In the genomic region with DNA sequence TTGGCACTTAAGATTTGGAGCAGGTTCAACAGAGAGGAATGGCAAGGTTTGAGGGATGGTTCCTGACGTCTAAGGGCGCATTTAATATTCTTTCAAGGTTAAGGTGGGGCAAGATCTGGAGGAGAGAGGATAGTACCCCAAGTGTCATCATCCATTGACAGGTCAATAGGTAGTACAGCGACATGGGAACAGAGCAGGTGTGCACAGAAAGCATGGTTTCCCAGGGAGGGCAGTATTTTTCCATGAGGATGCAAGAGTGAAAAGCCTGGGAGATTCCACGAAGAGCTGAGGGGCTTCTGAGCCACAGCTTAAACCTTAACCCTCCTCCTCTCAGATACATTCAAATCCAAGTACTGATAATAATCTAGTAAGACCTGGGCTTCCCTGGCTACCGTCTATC, we compare ENCODE assay signal across 11 cellular contexts. TPM values are rescaled to one million over a fixed set of nuclear protein-coding genes. Genes with fewer than 3 reads are reported as not detected.
A peak's percentile ranks its signal among the peaks of the same experiment; 100 is the strongest.
DNase-seq lines count a peak whose midpoint lies in the region; ATAC-seq, FAIRE-seq and TF ChIP-seq lines count a peak whose summit lies in the region.
"Had no signal": no experiment of that assay in that cellular context is flagged by ENCODE, and none has a peak within 500 bp of the region (broad histone marks: within the 10 kb centered on the region; RNA-seq: fewer than 3 reads in every experiment).

No MANE protein-coding gene starts in this region.

- POLR2A ChIA-PET in CD8-positive, alpha-beta T cell (lab: Charles Lee): interaction anchor here (0.9 to 1.3 kb wide), 2 partner anchors 10 to 29 kb away, joined by 3 to 5 read pairs; no protein-coding TSS in a partner anchor
- POLR2A ChIA-PET in PC-9 (lab: Charles Lee; ENCODE audit: unreplicated experiment): no interaction called here

- H4K20me1 ChIP-seq in SU-DHL-6 (ENCODE audit: low read depth, low read length) (no peaks in the 10 kb centered on the region), PC-9 (ENCODE audit: insufficient read depth) (no peaks in the 10 kb centered on the region)

- H3K27me3 ChIP-seq in CD8-positive, alpha-beta T cell (ENCODE audit: insufficient read depth, low read length): no peaks in the 10 kb centered on the region
- H3K27me3 ChIP-seq in SU-DHL-6 (ENCODE audit: low read length) (no peaks in the 10 kb centered on the region), esophagus muscularis mucosa (no peaks in the 10 kb centered on the region), pancreas (no peaks in the 10 kb centered on the region), PC-9 (ENCODE audit: insufficient read depth, low read depth) (peaks cover 35% of the 10 kb centered on the region), small intestine (ENCODE audit: control insufficient read depth in 2 of 2, insufficient read depth in 2 of 2, low read length in 2 of 2) (no peaks in the 10 kb centered on the region)
- H3K27me3 ChIP-seq: MG63 had no signal

- ATAC-seq in CD8-positive, alpha-beta T cell: no peak
- peak; percentile 9 to 65 (median 36) for ATAC-seq in pancreas

- peak overlapping the region; percentile 86 for H3K4me3 Mint-ChIP-seq in CD8-positive, alpha-beta T cell

- no TSS peak for BruUV-seq in PC-9 (replicated peaks; lab: Mats Ljungman, UMichigan)

- peak overlapping the region; percentile 79 for H3K4me3 ChIP-seq in CD8-positive, alpha-beta T cell (ENCODE audit: low read depth, low read length)
- peak overlapping the region; percentile 41 for H3K4me3 ChIP-seq in SU-DHL-6 (ENCODE audit: insufficient read depth, low read length, poor library complexity, severe bottlenecking)
- peak overlapping the region; percentile 56 to 58 (median 56) for H3K4me3 ChIP-seq in esophagus muscularis mucosa
- H3K4me3 ChIP-seq in pancreas: peak overlapping the region; percentile 16 to 66 (median 46)
- H3K4me3 ChIP-seq in PC-9: no peak overlapping the region
- no peak overlapping the region for H3K4me3 ChIP-seq in small intestine (ENCODE audit: low read depth in 1 of 2, low read length in 2 of 2)
- H3K4me3 ChIP-seq: MG63 had no signal

- H3K9me3 ChIP-seq in CD8-positive, alpha-beta T cell (ENCODE audit: low read length): no peaks in the 10 kb centered on the region
- H3K9me3 ChIP-seq in SU-DHL-6 (ENCODE audit: insufficient read depth, low read length) (no peaks in the 10 kb centered on the region), esophagus muscularis mucosa (no peaks in the 10 kb centered on the region), pancreas (no peaks in the 10 kb centered on the region), PC-9 (ENCODE audit: insufficient read depth, low read depth) (no peaks in the 10 kb centered on the region), small intestine (ENCODE audit: control insufficient read depth, low read depth) (no peaks in the 10 kb centered on the region)
- H3K9me3 ChIP-seq: MG63 had no signal

- TF ChIP-seq EP300 in esophagus muscularis mucosa (IDR thresholded peaks at IDR 0.05): no peak

- H3K9me2 ChIP-seq in SU-DHL-6 (replicated peaks; ENCODE audit: insufficient read depth, low read length): no peaks in the 10 kb centered on the region
- no peaks in the 10 kb centered on the region for H3K9me2 ChIP-seq in PC-9 (ENCODE audit: insufficient read depth)

- H2AFZ ChIP-seq in SU-DHL-6 (ENCODE audit: low read depth, low read length, severe bottlenecking): no peak overlapping the region
- no peak overlapping the region for H2AFZ ChIP-seq in PC-9

- no peak overlapping the region for H3K27ac Mint-ChIP-seq in CD8-positive, alpha-beta T cell

- FAIRE-seq in pancreas (lab: Jason Lieb, UNC) (no peak), small intestine (lab: Jason Lieb, UNC) (no peak)

- TF ChIP-seq CTCF in CD8-positive, alpha-beta T cell (IDR thresholded peaks at IDR 0.05): no peak
- TF ChIP-seq CTCF in SU-DHL-6 (IDR thresholded peaks at IDR 0.05; ENCODE audit: insufficient read depth, low read length, poor library complexity, severe bottlenecking) (no peak), esophagus muscularis mucosa (IDR thresholded peaks at IDR 0.05) (no peak), pancreas (IDR thresholded peaks at IDR 0.05) (no peak), PC-9 (conservative IDR thresholded peaks at IDR 0.05) (no peak)

- 0 out of 2 replicates have a peak overlapping the region, but pooled peaks have one; percentile 46 for H3K9ac ChIP-seq in SU-DHL-6 (ENCODE audit: low read length)

- peaks cover 13% of the 10 kb centered on the region for H3K27me3 Mint-ChIP-seq in CD8-positive, alpha-beta T cell (ENCODE audit: low read depth)

- H3K27ac ChIP-seq in CD8-positive, alpha-beta T cell (ENCODE audit: low read depth, low read length): no peak overlapping the region
- no peak overlapping the region for H3K27ac ChIP-seq in SU-DHL-6 (ENCODE audit: low read depth, low read length)
- H3K27ac ChIP-seq in esophagus muscularis mucosa (replicated peaks in 1 of 4): peak overlapping the region; percentile 22 to 65 (median 48)
- peak overlapping the region in 2 of 4 donors; percentile 24 to 63 for H3K27ac ChIP-seq in pancreas
- no peak overlapping the region for H3K27ac ChIP-seq in PC-9
- H3K27ac ChIP-seq in small intestine (ENCODE audit: low read depth in 1 of 2, low read length in 1 of 2): no peak overlapping the region

- peaks cover 25% of the 10 kb centered on the region for H3K4me1 Mint-ChIP-seq in CD8-positive, alpha-beta T cell (ENCODE audit: low read depth)

- H3K36me3 Mint-ChIP-seq in CD8-positive, alpha-beta T cell: peaks cover 7% of the 10 kb centered on the region

- 72% methylated on average over 5 of the region's 5 CpGs for WGBS in esophagus muscularis mucosa
- 39 to 55% methylated on average over 5 of the region's 5 CpGs for WGBS in pancreas, 2 donors
- 73 to 86% (median 80%) methylated on average over 5 of the region's 5 CpGs for WGBS in small intestine, 3 donors

- intact Hi-C loops in CD8-positive, alpha-beta T cell (cut with DNase I, micrococcal nuclease): loop anchor here (1.0 to 10.0 kb wide), 5 partner anchors 10 to 170 kb away; partner anchors contain the start of genes ILKAP (in 2 of the 2), SCLY (in 2 of the 2) and HES6 (in 1 of the 2)
- intact Hi-C loops in esophagus muscularis mucosa (cut with DNase I) (no loop called here), pancreas (cut with DNase I) (no loop called here), PC-9 (cut with micrococcal nuclease; ENCODE audit: unreplicated experiment) (no loop called here)

- H3K79me2 ChIP-seq in SU-DHL-6 (ENCODE audit: insufficient read depth, low read length) (no peaks in the 10 kb centered on the region), PC-9 (ENCODE audit: low read depth) (no peaks in the 10 kb centered on the region)

- DNase-seq in CD8-positive, alpha-beta T cell: no peak
- DNase-seq in esophagus muscularis mucosa (ENCODE audit: extremely low spot score) (no peak), pancreas (peak in 1 of 6 donors; percentile 64), PC-9 (no peak), ecto neural progenitor cell (ENCODE audit: low spot score) (no peak), SK-N-DZ (ENCODE audit: low spot score) (no peak), small intestine (no peak)
- DNase-seq: activated gamma-delta T cell treated with Interleukin-2 at 50 U/mL for 16 hours, MG63, NCI-H526 treated with DMSO at 0.1 percent for 48 hours had no signal

- peaks cover 20% of the 10 kb centered on the region for H3K4me1 ChIP-seq in CD8-positive, alpha-beta T cell (ENCODE audit: insufficient read depth, low read length)
- H3K4me1 ChIP-seq in esophagus muscularis mucosa (peaks cover 0 to 53% (median 46%) of the 10 kb centered on the region in 4 donors), pancreas (peaks cover 0 to 9% (median 0%) of the 10 kb centered on the region in 3 donors), PC-9 (replicated peaks; ENCODE audit: insufficient read depth) (no peaks in the 10 kb centered on the region; the same call in 1 of the 2 replicates), small intestine (ENCODE audit: control insufficient read depth in 2 of 2, insufficient read depth in 1 of 2, low read depth in 1 of 2, low read length in 1 of 2) (no peaks in the 10 kb centered on the region)

- H3K4me2 ChIP-seq in SU-DHL-6 (ENCODE audit: low read depth, low read length, poor library complexity, severe bottlenecking) (peak overlapping the region; percentile 53), PC-9 (no peak overlapping the region)

- H3K36me3 ChIP-seq in CD8-positive, alpha-beta T cell (ENCODE audit: insufficient read depth, low read length): no peaks in the 10 kb centered on the region
- H3K36me3 ChIP-seq in SU-DHL-6 (ENCODE audit: low read length) (no peaks in the 10 kb centered on the region), esophagus muscularis mucosa (peaks cover 0 to 3% (median 0%) of the 10 kb centered on the region in 4 donors), pancreas (no peaks in the 10 kb centered on the region), PC-9 (ENCODE audit: low read depth) (no peaks in the 10 kb centered on the region), small intestine (ENCODE audit: control insufficient read depth in 2 of 2, insufficient read depth in 2 of 2, low read length in 2 of 2) (no peaks in the 10 kb centered on the region)
- H3K36me3 ChIP-seq: MG63 had no signal

- CTCF ChIA-PET in CD8-positive, alpha-beta T cell (lab: Charles Lee): interaction anchor here (0.9 kb wide), 1 partner anchor 179 kb away, joined by 3 read pairs; no protein-coding TSS in a partner anchor
- CTCF ChIA-PET in PC-9 (lab: Charles Lee): no interaction called here

- H3K9me3 Mint-ChIP-seq in CD8-positive, alpha-beta T cell: no peaks in the 10 kb centered on the region

- no peaks in the 10 kb centered on the region for H3F3A ChIP-seq in SU-DHL-6 (ENCODE audit: insufficient read depth)
- H3F3A ChIP-seq in PC-9 (ENCODE audit: insufficient read depth, low read depth): no peaks in the 10 kb centered on the region

- no peak for TF ChIP-seq POLR2A in esophagus muscularis mucosa (IDR thresholded peaks at IDR 0.05; ENCODE audit: low read depth)

RNA-seq across cellular contexts. Expression of gene HES6, which starts 9.1 kb away (rescaled TPM):
- total RNA-seq in CD8-positive, alpha-beta T cell: 1 to 10 TPM in 1 of 2 experiments, under 1 TPM in 1; 0.98 to 1.5 TPM
- total RNA-seq in esophagus muscularis mucosa: 10 to 100 TPM; 10.2 to 17.0 (median 11.2) TPM
- total RNA-seq in pancreas: 10 to 100 TPM in 4 of 6 donors, 1 to 10 TPM in 2; 4.9 to 18.9 (median 16.0) TPM
- 10 to 100 TPM; 11.1 to 22.7 TPM for polyA plus RNA-seq in pancreas
- total RNA-seq in PC-9 (2021): 8.4 and 14.3 TPM in 2 replicates
- 218 and 334 TPM in 2 replicates for polyA plus RNA-seq in SK-N-DZ (2014; cell fraction: cytosol; rRNA removed)
- polyA plus RNA-seq in SK-N-DZ (2014; cell fraction: nucleus; rRNA removed): 858 and 888 TPM in 2 replicates
- polyA plus RNA-seq in small intestine: 10 to 100 TPM; 25.4 to 94.3 (median 33.5) TPM

RNA-seq across cellular contexts. Expression of gene ILKAP, which starts 27.2 kb away (rescaled TPM):
- 100 to 1,000 TPM; 133 to 144 TPM for total RNA-seq in CD8-positive, alpha-beta T cell
- 10 to 100 TPM; 27.3 to 36.0 (median 34.3) TPM for total RNA-seq in esophagus muscularis mucosa
- 10 to 100 TPM; 14.0 to 25.5 (median 19.3) TPM for total RNA-seq in pancreas
- 10 to 100 TPM; 62.8 to 91.6 TPM for polyA plus RNA-seq in pancreas
- 55.6 and 65.2 TPM in 2 replicates for total RNA-seq in PC-9 (2021)
- 35.3 and 40.2 TPM in 2 replicates for polyA plus RNA-seq in SK-N-DZ (2014; cell fraction: cytosol; rRNA removed)
- 75.5 and 77.4 TPM in 2 replicates for polyA plus RNA-seq in SK-N-DZ (2014; cell fraction: nucleus; rRNA removed)
- 10 to 100 TPM; 37.6 to 66.0 (median 54.0) TPM for polyA plus RNA-seq in small intestine

RNA-seq across cellular contexts. Expression of gene PER2, which starts 57.7 kb away (rescaled TPM):
- total RNA-seq in CD8-positive, alpha-beta T cell: 10 to 100 TPM; 43.9 to 45.7 TPM
- 10 to 100 TPM in 3 of 4 donors, 1 to 10 TPM in 1; 9.1 to 13.1 (median 11.1) TPM for total RNA-seq in esophagus muscularis mucosa
- total RNA-seq in pancreas: 10 to 100 TPM in 2 of 6 donors, 1 to 10 TPM in 4; 7.8 to 11.7 (median 9.3) TPM
- 10 to 100 TPM in 1 of 2 donors, 1 to 10 TPM in 1; 6.9 to 12.2 TPM for polyA plus RNA-seq in pancreas
- total RNA-seq in PC-9 (2021): 18.9 and 22.9 TPM in 2 replicates
- 0.90 and 1.0 TPM in 2 replicates for polyA plus RNA-seq in SK-N-DZ (2014; cell fraction: cytosol; rRNA removed)
- polyA plus RNA-seq in SK-N-DZ (2014; cell fraction: nucleus; rRNA removed): 0.71 and 3.6 TPM in 2 replicates
- 1 to 10 TPM; 2.2 to 5.6 (median 2.7) TPM for polyA plus RNA-seq in small intestine

Comparison
In these comparisons a context has a peak if more than half of its experiments do, and no peak if none do; other contexts are left out.
1. H3K27ac ChIP-seq: peak in esophagus muscularis mucosa (4 of 4); none in CD8-positive, alpha-beta T cell (single experiment), SU-DHL-6 (single experiment), PC-9 (single experiment) and small intestine (0 of 2).
2. H3K4me3 ChIP-seq: peak in CD8-positive, alpha-beta T cell (single experiment), SU-DHL-6 (single experiment), esophagus muscularis mucosa (4 of 4) and pancreas (4 of 4); none in PC-9 (single experiment) and small intestine (0 of 2).
3. intact Hi-C loops: an anchor here in CD8-positive, alpha-beta T cell (1.0 to 10.0 kb wide); none called in esophagus muscularis mucosa, pancreas and PC-9.